39 cellular contexts compared by ENCODE assay signal in genomic region chr3:166390303-166390702, GRCh38.
"Had no signal": no experiment of that assay in that cellular context is flagged by ENCODE, and none has a peak within 500 bp of the region (broad histone marks: within the 10 kb centered on the region; RNA-seq: fewer than 3 reads in every experiment).

No MANE protein-coding gene starts in this region.

- H3K36me3 Mint-ChIP-seq: activated naive CD4-positive, alpha-beta T cell treated with anti-CD3 and anti-CD28 coated beads, Interleukin-2, amount 10 ng/mL, durations not matched to agents 7 days and 5 days; activated naive CD4-positive, alpha-beta T cell treated with anti-CD3 and anti-CD28 coated beads, Interleukin-2, amount 50 U/mL, for 24 hours; activated naive CD4-positive, alpha-beta T cell treated with anti-CD3 and anti-CD28 coated beads, Interleukin-2, amount 50 U/mL, for 72 hours; activated naive CD8-positive, alpha-beta T cell; activated naive CD8-positive, alpha-beta T cell treated with anti-CD3 and anti-CD28 coated beads for 36 hours; activated naive CD8-positive, alpha-beta T cell treated with anti-CD3 and anti-CD28 coated beads, Interleukin-2, amount 10 ng/mL, durations not matched to agents 7 days and 5 days; brain had no signal

- H3K4me3 ChIP-seq: adrenal gland, ascending aorta, body of pancreas, breast epithelium, cardiac muscle cell had no signal

- H3K27me3 Mint-ChIP-seq: activated naive CD4-positive, alpha-beta T cell treated with anti-CD3 and anti-CD28 coated beads, Interleukin-2, amount 10 ng/mL, durations not matched to agents 7 days and 5 days; activated naive CD4-positive, alpha-beta T cell treated with anti-CD3 and anti-CD28 coated beads, Interleukin-2, amount 50 U/mL, for 24 hours; activated naive CD8-positive, alpha-beta T cell; activated naive CD8-positive, alpha-beta T cell treated with anti-CD3 and anti-CD28 coated beads for 36 hours; activated naive CD8-positive, alpha-beta T cell treated with anti-CD3 and anti-CD28 coated beads, Interleukin-2, amount 10 ng/mL, durations not matched to agents 7 days and 5 days; activated naive CD8-positive, alpha-beta T cell treated with anti-CD3 and anti-CD28 coated beads, Interleukin-2, amount 50 U/mL, for 24 hours; activated T-cell treated with anti-CD3 and anti-CD28 coated beads, Interleukin-2, amount 50 U/mL, for 24 hours; brain; central memory CD8-positive, alpha-beta T cell had no signal

- DNase-seq: activated effector memory CD4-positive, alpha-beta T cell treated with anti-CD3 and anti-CD28 coated beads, Interleukin-2, amount 50 U/mL, for 16 hours; activated effector memory CD4-positive, alpha-beta T cell treated with Interleukin-2 at 50 U/mL for 16 hours; activated gamma-delta T cell; activated gamma-delta T cell treated with Interleukin-2 at 50 U/mL for 16 hours; activated naive CD4-positive, alpha-beta T cell; activated naive CD4-positive, alpha-beta T cell treated with anti-CD3 and anti-CD28 coated beads for 36 hours; activated naive CD4-positive, alpha-beta T cell treated with anti-CD3 and anti-CD28 coated beads, Interleukin-2, amount 10 ng/mL, durations not matched to agents 7 days and 5 days; activated naive CD4-positive, alpha-beta T cell treated with anti-CD3 and anti-CD28 coated beads, Interleukin-2, amount 50 U/mL, for 16 hours; activated naive CD4-positive, alpha-beta T cell treated with Interleukin-2 at 50 U/mL for 16 hours; activated naive CD8-positive, alpha-beta T cell treated with anti-CD3 and anti-CD28 coated beads for 36 hours; activated naive CD8-positive, alpha-beta T cell treated with anti-CD3 and anti-CD28 coated beads, Interleukin-2, amount 10 ng/mL, durations not matched to agents 7 days and 5 days; activated naive CD8-positive, alpha-beta T cell treated with anti-CD3 and anti-CD28 coated beads, Interleukin-2, amount 50 U/mL, for 24 hours; activated T-cell treated with anti-CD3 and anti-CD28 coated beads, Interleukin-2, amount 50 U/mL, for 24 hours; activated T-cell treated with anti-CD3 and anti-CD28 coated beads, Interleukin-2, amount 50 U/mL, for 4 hours; activated T-cell treated with anti-CD3 and anti-CD28 coated beads, Interleukin-2, amount 50 U/mL, for 48 hours; activated T-cell treated with anti-CD3 and anti-CD28 coated beads, Interleukin-2, amount 50 U/mL, for 72 hours; adrenal gland; amniotic stem cell; amygdala; anterior cingulate cortex; aorta; body of pancreas; brain microvascular endothelial cell; caudate nucleus; central memory CD4-positive, alpha-beta T cell; cerebellar nuclear complex had no signal

- H3K4me3 Mint-ChIP-seq: activated naive CD4-positive, alpha-beta T cell treated with anti-CD3 and anti-CD28 coated beads for 36 hours; activated naive CD4-positive, alpha-beta T cell treated with anti-CD3 and anti-CD28 coated beads, Interleukin-2, amount 10 ng/mL, durations not matched to agents 7 days and 5 days; activated naive CD4-positive, alpha-beta T cell treated with anti-CD3 and anti-CD28 coated beads, Interleukin-2, amount 50 U/mL, for 24 hours; activated naive CD8-positive, alpha-beta T cell; activated naive CD8-positive, alpha-beta T cell treated with anti-CD3 and anti-CD28 coated beads for 36 hours; activated naive CD8-positive, alpha-beta T cell treated with anti-CD3 and anti-CD28 coated beads, Interleukin-2, amount 10 ng/mL, durations not matched to agents 7 days and 5 days; activated naive CD8-positive, alpha-beta T cell treated with anti-CD3 and anti-CD28 coated beads, Interleukin-2, amount 50 U/mL, for 24 hours; activated T-cell treated with anti-CD3 and anti-CD28 coated beads, Interleukin-2, amount 50 U/mL, for 24 hours; activated T-cell treated with anti-CD3 and anti-CD28 coated beads, Interleukin-2, amount 50 U/mL, for 4 hours; activated T-cell treated with anti-CD3 and anti-CD28 coated beads, Interleukin-2, amount 50 U/mL, for 72 hours; activated T-helper 1 cell treated with anti-CD3 and anti-CD28 coated beads, Interleukin-12 subunit alpha, Interleukin-12 subunit beta, Interleukin-2, Interleukin-4 antibody, amounts not matched to agents 30 ng/mL and 10 ng/mL and 1 ng/mL, durations not matched to agents 14 hours and 24 hours and 36 hours; brain; central memory CD8-positive, alpha-beta T cell had no signal

- FAIRE-seq: astrocyte, bronchial epithelial cell, colon had no signal

- H3K9me3 ChIP-seq: adrenal gland, ascending aorta, body of pancreas had no signal

- ATAC-seq: activated naive CD4-positive, alpha-beta T cell treated with anti-CD3 and anti-CD28 coated beads, Interleukin-2, amount 50 U/mL, for 72 hours; activated naive CD8-positive, alpha-beta T cell treated with anti-CD3 and anti-CD28 coated beads, Interleukin-2, amount 50 U/mL, for 24 hours; activated T-cell treated with anti-CD3 and anti-CD28 coated beads, Interleukin-2, amount 50 U/mL, for 4 hours; activated T-cell treated with anti-CD3 and anti-CD28 coated beads, Interleukin-2, amount 50 U/mL, for 72 hours; body of pancreas had no signal

- H3K27me3 ChIP-seq: adrenal gland, ascending aorta, body of pancreas, brain microvascular endothelial cell, breast epithelium, cardiac muscle cell had no signal

- H3K36me3 ChIP-seq: adrenal gland, ascending aorta, brain microvascular endothelial cell, breast epithelium, cardiac muscle cell had no signal

- H3K4me1 ChIP-seq: adrenal gland, ascending aorta, body of pancreas, breast epithelium had no signal

- H3K27ac Mint-ChIP-seq: activated naive CD4-positive, alpha-beta T cell treated with anti-CD3 and anti-CD28 coated beads for 36 hours; activated naive CD4-positive, alpha-beta T cell treated with anti-CD3 and anti-CD28 coated beads, Interleukin-2, amount 10 ng/mL, durations not matched to agents 7 days and 5 days; activated naive CD4-positive, alpha-beta T cell treated with anti-CD3 and anti-CD28 coated beads, Interleukin-2, amount 50 U/mL, for 72 hours; activated naive CD8-positive, alpha-beta T cell; activated naive CD8-positive, alpha-beta T cell treated with anti-CD3 and anti-CD28 coated beads for 36 hours; activated naive CD8-positive, alpha-beta T cell treated with anti-CD3 and anti-CD28 coated beads, Interleukin-2, amount 10 ng/mL, durations not matched to agents 7 days and 5 days; activated naive CD8-positive, alpha-beta T cell treated with anti-CD3 and anti-CD28 coated beads, Interleukin-2, amount 50 U/mL, for 24 hours; activated T-cell treated with anti-CD3 and anti-CD28 coated beads, Interleukin-2, amount 50 U/mL, for 24 hours; activated T-cell treated with anti-CD3 and anti-CD28 coated beads, Interleukin-2, amount 50 U/mL, for 72 hours; activated T-helper 1 cell treated with anti-CD3 and anti-CD28 coated beads, Interleukin-12 subunit alpha, Interleukin-12 subunit beta, Interleukin-2, Interleukin-4 antibody, amounts not matched to agents 30 ng/mL and 10 ng/mL and 1 ng/mL, durations not matched to agents 14 hours and 24 hours and 36 hours; activated T-helper 2 cell treated with anti-CD3 and anti-CD28 coated beads, Interferon-gamma antibody, Interleukin-2, Interleukin-4, amounts not matched to agents 10 μg/mL and 5 μg/mL and 100 μg/mL, durations not matched to agents 14 hours and 24 hours and 36 hours; brain had no signal

- H3K4me1 Mint-ChIP-seq: activated naive CD4-positive, alpha-beta T cell treated with anti-CD3 and anti-CD28 coated beads, Interleukin-2, amount 10 ng/mL, durations not matched to agents 7 days and 5 days; activated naive CD4-positive, alpha-beta T cell treated with anti-CD3 and anti-CD28 coated beads, Interleukin-2, amount 50 U/mL, for 24 hours; activated naive CD8-positive, alpha-beta T cell treated with anti-CD3 and anti-CD28 coated beads for 36 hours; activated naive CD8-positive, alpha-beta T cell treated with anti-CD3 and anti-CD28 coated beads, Interleukin-2, amount 10 ng/mL, durations not matched to agents 7 days and 5 days; activated naive CD8-positive, alpha-beta T cell treated with anti-CD3 and anti-CD28 coated beads, Interleukin-2, amount 50 U/mL, for 24 hours; brain; central memory CD8-positive, alpha-beta T cell had no signal

- H3K27ac ChIP-seq: adrenal gland, ascending aorta, body of pancreas, brain microvascular endothelial cell, breast epithelium, cardiac muscle cell had no signal
